ENCODE assay signal across 10 cellular contexts in the genomic region with DNA sequence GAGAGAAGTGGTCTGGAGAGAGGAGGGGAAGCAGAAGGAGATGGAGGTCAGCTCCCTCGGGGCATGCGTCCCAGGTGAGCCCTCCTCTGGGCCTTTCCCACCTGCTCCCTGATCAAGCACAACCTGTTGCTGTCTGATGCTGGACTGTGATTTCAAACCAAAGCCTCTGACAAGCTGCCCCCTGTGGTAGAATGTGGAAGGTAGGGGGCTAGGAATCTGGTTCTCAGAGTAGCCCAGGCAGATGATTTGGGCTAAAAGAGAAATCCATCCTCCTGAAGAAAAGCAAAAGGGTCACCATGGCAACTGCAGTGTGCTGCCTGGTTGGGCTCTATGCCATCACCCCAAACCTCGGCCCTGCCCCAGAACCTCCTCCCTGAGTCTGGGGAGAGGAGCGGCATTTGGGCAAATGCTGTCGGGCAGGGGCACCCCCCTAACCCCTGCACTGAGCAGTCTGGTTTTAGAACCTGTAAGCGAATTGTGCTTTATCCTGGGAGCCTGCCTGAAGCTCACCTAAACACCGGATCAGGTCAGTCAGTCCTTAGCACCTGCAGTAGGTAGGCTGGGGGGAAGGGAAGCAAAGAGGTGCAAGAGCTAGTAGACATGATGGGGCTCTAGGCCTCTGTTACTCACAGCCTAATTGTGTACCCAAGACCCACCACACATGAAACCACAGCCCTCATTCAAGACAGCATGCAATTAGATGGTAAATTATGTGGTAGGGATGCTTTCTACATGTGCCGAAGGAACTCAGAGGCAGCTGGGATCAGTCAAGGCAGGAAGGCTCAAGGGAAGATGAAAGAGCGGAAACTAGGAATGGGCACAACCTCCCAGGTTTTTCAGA.
DNase-seq lines count a peak whose midpoint lies in the region; ATAC-seq and TF ChIP-seq lines count a peak whose summit lies in the region.
"Had no signal": no experiment of that assay in that cellular context is flagged by ENCODE, and none has a peak within 500 bp of the region (broad histone marks: within the 10 kb centered on the region; RNA-seq: fewer than 3 reads in every experiment).

No MANE protein-coding gene starts in this region.

- H3K27me3 Mint-ChIP-seq in CD8-positive, alpha-beta T cell (ENCODE audit: low read depth) = no peaks in the 10 kb centered on the region
- H3K27me3 Mint-ChIP-seq in neural progenitor cell (ENCODE audit: insufficient read depth, low read depth) = peaks cover 12% of the 10 kb centered on the region

- H3K36me3 Mint-ChIP-seq in CD8-positive, alpha-beta T cell = peaks cover 70% of the 10 kb centered on the region
- H3K36me3 Mint-ChIP-seq in neural progenitor cell = peaks cover 19% of the 10 kb centered on the region

- no peak overlapping the region for H3K4me3 ChIP-seq in CD8-positive, alpha-beta T cell (ENCODE audit: low read depth, low read length)
- H3K4me3 ChIP-seq in HFF-Myc (replicated peaks; ENCODE audit: low read depth, low read length) (no peak overlapping the region), neural progenitor cell (no peak overlapping the region)

- DNase-seq in CD8-positive, alpha-beta T cell = no peak
- DNase-seq in HFF-Myc (ENCODE audit: extremely low read depth, low read depth) (no peak), cerebellum (ENCODE audit: low spot score) (peak; percentile 44), neural progenitor cell (ENCODE audit: low spot score) (peak; percentile 65)
- DNase-seq: DMS53; foreskin keratinocyte; stimulated activated naive CD4-positive, alpha-beta T cell had no signal

- H3K36me3 ChIP-seq in CD8-positive, alpha-beta T cell (ENCODE audit: insufficient read depth, low read length) = peaks cover 24% of the 10 kb centered on the region
- no peaks in the 10 kb centered on the region for H3K36me3 ChIP-seq in neural progenitor cell

- intact Hi-C loops in CD8-positive, alpha-beta T cell (cut with DNase I, micrococcal nuclease) = no loop called here

- POLR2A ChIA-PET in CD8-positive, alpha-beta T cell (lab: Charles Lee) = interaction anchor here (0.6 to 0.7 kb wide), 3 partner anchors 16 to 66 kb away, joined by 3 read pairs; no protein-coding TSS in a partner anchor

- H3K9ac ChIP-seq in neural progenitor cell = no peak overlapping the region

- peak overlapping the region; percentile 42 for H3K4me2 ChIP-seq in neural progenitor cell

- H3K4me3 Mint-ChIP-seq in CD8-positive, alpha-beta T cell = no peak overlapping the region
- peak overlapping the region; percentile 0 for H3K4me3 Mint-ChIP-seq in neural progenitor cell

- no peak for ATAC-seq in CD8-positive, alpha-beta T cell
- ATAC-seq in GM18867 (IDR thresholded peaks at IDR 0.05; ENCODE audit: unreplicated experiment) (no peak), GM21737 (IDR thresholded peaks at IDR 0.05; ENCODE audit: unreplicated experiment) (no peak), GM21576 (IDR thresholded peaks at IDR 0.05; ENCODE audit: unreplicated experiment) (no peak)
- ATAC-seq: foreskin keratinocyte had no signal

- TF ChIP-seq CTCF in CD8-positive, alpha-beta T cell (IDR thresholded peaks at IDR 0.05) = no peak
- TF ChIP-seq CTCF in HFF-Myc (IDR thresholded peaks at IDR 0.05; ENCODE audit: low read depth, low read length, missing control alignments) = peak; percentile 4
- peak; percentile 47 for TF ChIP-seq CTCF in neural progenitor cell (IDR thresholded peaks at IDR 0.05)

- peak overlapping the region; percentile 19 for H2AFZ ChIP-seq in neural progenitor cell (replicated peaks)

- H4K20me1 ChIP-seq in neural progenitor cell (ENCODE audit: low read depth) = no peaks in the 10 kb centered on the region

- no peaks in the 10 kb centered on the region for H3K27me3 ChIP-seq in CD8-positive, alpha-beta T cell (ENCODE audit: insufficient read depth, low read length)
- no peaks in the 10 kb centered on the region for H3K27me3 ChIP-seq in neural progenitor cell
- H3K27me3 ChIP-seq: foreskin keratinocyte had no signal

- peak overlapping the region; percentile 55 for H3K27ac Mint-ChIP-seq in CD8-positive, alpha-beta T cell
- peak overlapping the region; percentile 39 for H3K27ac Mint-ChIP-seq in neural progenitor cell

- H3K9me3 ChIP-seq in CD8-positive, alpha-beta T cell (ENCODE audit: low read length) = no peaks in the 10 kb centered on the region
- H3K9me3 ChIP-seq in neural progenitor cell (ENCODE audit: low read depth) = no peaks in the 10 kb centered on the region

- peaks cover 52% of the 10 kb centered on the region for H3F3A ChIP-seq in neural progenitor cell (ENCODE audit: low read depth)

- H3K4me1 ChIP-seq in CD8-positive, alpha-beta T cell (ENCODE audit: insufficient read depth, low read length) = peaks cover 18% of the 10 kb centered on the region
- H3K4me1 ChIP-seq in neural progenitor cell = peaks cover 51% of the 10 kb centered on the region
- H3K4me1 ChIP-seq: foreskin keratinocyte had no signal

- CTCF ChIA-PET in CD8-positive, alpha-beta T cell (lab: Charles Lee) = interaction anchor here (1.2 to 1.9 kb wide), 3 partner anchors 9 to 18 kb away, joined by 3 to 8 read pairs (median 4); no protein-coding TSS in a partner anchor

- no peaks in the 10 kb centered on the region for H3K79me2 ChIP-seq in neural progenitor cell (ENCODE audit: low read depth)

- no peak overlapping the region for H3K27ac ChIP-seq in CD8-positive, alpha-beta T cell (ENCODE audit: low read depth, low read length)
- peak overlapping the region; percentile 20 for H3K27ac ChIP-seq in neural progenitor cell
- H3K27ac ChIP-seq: foreskin keratinocyte had no signal

- H3K4me1 Mint-ChIP-seq in CD8-positive, alpha-beta T cell (ENCODE audit: low read depth) = peaks cover 27% of the 10 kb centered on the region
- H3K4me1 Mint-ChIP-seq in neural progenitor cell = peaks cover 75% of the 10 kb centered on the region

- no peaks in the 10 kb centered on the region for H3K9me3 Mint-ChIP-seq in CD8-positive, alpha-beta T cell
- no peaks in the 10 kb centered on the region for H3K9me3 Mint-ChIP-seq in neural progenitor cell

Comparison
In these comparisons a context has a peak if more than half of its experiments do, and no peak if none do; other contexts are left out.
1. DNase-seq: peak in cerebellum (single experiment) and neural progenitor cell (single experiment); none in CD8-positive, alpha-beta T cell (0 of 7) and HFF-Myc (single experiment).